9 cellular contexts compared by ENCODE assay signal in the genomic region with DNA sequence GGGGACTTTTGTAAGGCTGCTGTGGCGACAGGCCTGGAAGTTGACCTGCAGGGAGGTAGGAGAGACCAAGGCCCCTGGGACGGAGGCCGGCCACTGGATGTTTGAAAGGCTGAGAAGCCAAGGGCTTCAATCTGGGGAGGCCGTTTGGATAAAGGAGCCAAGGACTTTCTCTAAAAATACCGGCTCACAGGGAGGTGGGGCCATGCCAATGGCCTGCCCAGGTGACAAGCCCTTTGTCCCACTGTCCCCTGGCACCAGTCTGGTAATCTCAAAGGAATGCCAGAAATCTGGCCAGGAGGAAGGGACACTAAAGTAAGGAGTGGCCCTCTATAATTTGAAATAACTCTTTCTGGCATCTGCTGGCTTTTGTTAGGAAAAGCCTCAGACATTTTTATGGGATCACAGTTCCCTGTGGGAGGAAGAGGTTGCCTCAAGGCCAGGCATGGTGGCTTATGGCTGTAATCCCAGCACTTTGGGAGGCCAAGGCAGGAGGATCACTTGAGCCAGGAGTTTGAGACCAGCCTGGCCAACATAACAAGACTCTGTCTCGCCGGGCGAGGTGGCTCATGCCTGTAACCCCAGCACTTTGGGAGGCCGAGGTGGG. TPM values are rescaled to one million over a fixed set of nuclear protein-coding genes. Genes with fewer than 3 reads are reported as not detected.
DNase-seq lines count a peak whose midpoint lies in the region; ATAC-seq and TF ChIP-seq lines count a peak whose summit lies in the region.
"Had no signal": no experiment of that assay in that cellular context is flagged by ENCODE, and none has a peak within 500 bp of the region (broad histone marks: within the 10 kb centered on the region; RNA-seq: fewer than 3 reads in every experiment).

No MANE protein-coding gene starts in this region.

- ATAC-seq in heart left ventricle = peak in 3 of 4 donors; percentile 7 to 36 (median 18)
- ATAC-seq in HG03520 (IDR thresholded peaks at IDR 0.05; ENCODE audit: unreplicated experiment) = no peak

- H3K4me3 Mint-ChIP-seq in endodermal cell = no peak overlapping the region

- H3K36me3 ChIP-seq in heart left ventricle = no peaks in the 10 kb centered on the region
- H3K36me3 ChIP-seq in endodermal cell (ENCODE audit: control insufficient read depth, insufficient read depth, low read length) = no peaks in the 10 kb centered on the region
- no peaks in the 10 kb centered on the region for H3K36me3 ChIP-seq in urinary bladder (ENCODE audit: insufficient read depth)

- no peaks in the 10 kb centered on the region for H3K9me3 Mint-ChIP-seq in endodermal cell

- DNase-seq in heart left ventricle = peak in 2 of 5 donors; percentile 57 to 58
- no peak for DNase-seq in cardiac septum (ENCODE audit: low spot score)
- peak; percentile 71 for DNase-seq in endodermal cell
- DNase-seq in mucosa of gallbladder (ENCODE audit: low spot score) = peak; percentile 47
- no peak for DNase-seq in stimulated activated CD8-positive, alpha-beta memory T cell treated with anti-CD3 and anti-CD28 coated beads, Interleukin-4, amount 100 ng/mL, for 48 hours
- no peak for DNase-seq in RKO (ENCODE audit: low spot score)
- DNase-seq: NCI-H2171 had no signal

- H3K27me3 ChIP-seq in heart left ventricle (no peaks in the 10 kb centered on the region), endodermal cell (ENCODE audit: control insufficient read depth, insufficient read depth, low read length, poor library complexity, severe bottlenecking) (no peaks in the 10 kb centered on the region)

- TF ChIP-seq CTCF in heart left ventricle (IDR thresholded peaks at IDR 0.05) (no peak), endodermal cell (conservative IDR thresholded peaks at IDR 0.05) (no peak)

- no peaks in the 10 kb centered on the region for H3K9me3 ChIP-seq in heart left ventricle
- no peaks in the 10 kb centered on the region for H3K9me3 ChIP-seq in endodermal cell (ENCODE audit: control insufficient read depth, low read length)

- H3K27me3 Mint-ChIP-seq in endodermal cell (ENCODE audit: insufficient read depth) = no peaks in the 10 kb centered on the region

- H3K27ac ChIP-seq in heart left ventricle = peak overlapping the region in 11 of 12 donors; percentile 36 to 100 (median 97)
- no peak overlapping the region for H3K27ac ChIP-seq in endodermal cell (ENCODE audit: low read depth, low read length)
- peak overlapping the region; percentile 34 for H3K27ac ChIP-seq in urinary bladder (ENCODE audit: low read depth)

- WGBS in heart left ventricle, 4 donors = 65 to 81% (median 66%) methylated on average over 9 of the region's 9 CpGs
- 91 to 94% methylated on average over 8 to 9 of the region's 9 CpGs for WGBS in endodermal cell (ENCODE audit: insufficient coverage in 1 of 2, insufficient read length in 1 of 2), 2 experiments
- WGBS in urinary bladder = 73% methylated on average over 9 of the region's 9 CpGs

- no peak overlapping the region for H3K4me3 ChIP-seq in heart left ventricle
- no peak overlapping the region for H3K4me3 ChIP-seq in endodermal cell (ENCODE audit: low read length)
- H3K4me3 ChIP-seq in urinary bladder (ENCODE audit: low read depth, low read length) = no peak overlapping the region

- no peak for TF ChIP-seq POLR2A in heart left ventricle (IDR thresholded peaks at IDR 0.05)

- peak overlapping the region; percentile 85 for H3K27ac Mint-ChIP-seq in endodermal cell

- no peak overlapping the region for H3K9ac ChIP-seq in endodermal cell (ENCODE audit: extremely low read depth, low read length, poor library complexity, severe bottlenecking)

- peaks cover 2 to 40% (median 27%) of the 10 kb centered on the region in 12 donors for H3K4me1 ChIP-seq in heart left ventricle
- H3K4me1 ChIP-seq in endodermal cell (ENCODE audit: control insufficient read depth, insufficient read depth, low read length) = peaks cover 5% of the 10 kb centered on the region
- peaks cover 3% of the 10 kb centered on the region for H3K4me1 ChIP-seq in urinary bladder (ENCODE audit: insufficient read depth)

- H3K36me3 Mint-ChIP-seq in endodermal cell (ENCODE audit: low read depth) = peaks cover 8% of the 10 kb centered on the region

- intact Hi-C loops in heart left ventricle (cut with DNase I) (loop anchor here in 4 of 10 donors (5.0 to 10.0 kb wide), 4 partner anchors 84 to 89 kb away; partner anchors contain the start of genes TCIRG1 (in 3 of the 4), NDUFS8 (in 2 of the 4) and KMT5B (in 1 of the 4)), cardiac septum (cut with DNase I) (loop anchor here (5.0 kb wide), 2 partner anchors 89 to 91 kb away; partner anchors contain the start of genes KMT5B and NDUFS8)

- H3K4me1 Mint-ChIP-seq in endodermal cell = peaks cover 46% of the 10 kb centered on the region

RNA-seq across cellular contexts. Expression of gene CHKA, which starts 1.9 kb away (rescaled TPM):
- total RNA-seq in heart left ventricle (10 to 100 TPM in 3 of 9 donors, 1 to 10 TPM in 6; 6.1 to 15.0 (median 8.2) TPM), cardiac septum (10.2 TPM), endodermal cell (10 to 100 TPM; 56.1 to 75.9 TPM), mucosa of gallbladder (61.4 TPM), urinary bladder (26.2 TPM)
- polyA plus RNA-seq in heart left ventricle (10 to 100 TPM; 15.9 to 22.9 TPM), urinary bladder (20.2 TPM)
- 34.8 TPM for polyA plus RNA-seq in endodermal cell (2013, experiment 1 of 2)
- 39.5 TPM for polyA plus RNA-seq in endodermal cell (2013, experiment 2 of 2)

Comparison
In these comparisons a context has a peak if more than half of its experiments do, and no peak if none do; other contexts are left out.
1. DNase-seq: peak in endodermal cell (single experiment) and mucosa of gallbladder (single experiment); none in cardiac septum (single experiment), stimulated activated CD8-positive, alpha-beta memory T cell treated with anti-CD3 and anti-CD28 coated beads, Interleukin-4, amount 100 ng/mL, for 48 hours (single experiment) and RKO (single experiment).